ENCODE assay signal across 13 cellular contexts in the genomic region with DNA sequence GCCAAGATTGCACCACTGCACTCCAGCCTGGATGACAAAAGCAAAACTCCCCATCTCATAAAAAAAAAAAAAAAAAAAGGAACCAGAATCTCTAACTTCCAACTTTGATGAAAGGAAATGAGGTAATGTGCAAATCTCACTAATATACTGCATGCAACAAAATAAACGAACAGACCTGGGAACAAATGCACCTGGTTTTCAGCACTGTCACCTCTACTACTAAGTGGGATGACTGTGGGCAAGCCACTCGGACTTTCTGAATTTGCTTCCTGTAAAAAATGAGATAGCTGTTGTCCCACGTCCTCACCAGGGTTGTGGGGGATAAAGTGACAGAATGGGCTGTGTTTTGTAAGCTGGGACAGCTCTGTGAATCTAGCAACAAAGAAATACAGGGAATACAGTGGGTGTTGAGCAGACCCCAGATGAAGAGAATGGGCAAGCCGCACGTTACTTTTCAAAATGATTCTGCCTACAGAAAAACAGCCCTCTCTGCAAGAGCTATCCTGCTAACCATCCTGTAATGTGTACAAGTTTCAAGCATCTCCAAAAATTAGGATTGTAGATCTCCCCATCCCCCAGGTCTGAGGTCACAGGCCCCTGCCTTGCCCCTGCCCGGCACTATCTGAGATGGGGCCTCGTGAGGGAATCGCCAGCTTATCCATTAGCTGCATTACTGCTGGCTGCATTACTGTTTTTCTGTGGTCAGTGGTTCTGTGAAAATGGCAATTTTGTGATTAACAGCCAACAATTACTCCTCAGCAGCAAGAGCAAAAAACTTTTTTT.
DNase-seq lines count a peak whose midpoint lies in the region; ATAC-seq lines count a peak whose summit lies in the region.
"Had no signal": no experiment of that assay in that cellular context is flagged by ENCODE, and none has a peak within 500 bp of the region (broad histone marks: within the 10 kb centered on the region; RNA-seq: fewer than 3 reads in every experiment).

No MANE protein-coding gene starts in this region.

- no peaks in the 10 kb centered on the region for H3K9me3 ChIP-seq in NT2/D1 (ENCODE audit: insufficient read depth, low read length)
- H3K9me3 ChIP-seq: Caco-2 had no signal

- in situ Hi-C loops in ACHN (cut with HindIII; ENCODE audit: low pct_ligation_motif_present, low pct_unique_long_range_greater_than_20kb, low sequenced_read_pairs): no loop called here

- H3K4me1 Mint-ChIP-seq in T-helper 2 cell treated with Interferon-gamma antibody and Interleukin-4, amounts not matched to agents 5 μg/mL and 100 μg/mL, for 36 hours (ENCODE audit: low read depth): peaks cover 65% of the 10 kb centered on the region
- H3K4me1 Mint-ChIP-seq in activated naive CD8-positive, alpha-beta T cell treated with anti-CD3 and anti-CD28 coated beads, Interleukin-2, amount 10 ng/mL, durations not matched to agents 7 days and 5 days: peaks cover 65% of the 10 kb centered on the region
- H3K4me1 Mint-ChIP-seq in natural killer cell treated with Interleukin-12 subunit alpha and Interleukin-12 subunit beta and Interleukin-15 and Interleukin-18, amount 100 ng/mL, for 72 hours (ENCODE audit: low read depth in 2 of 2): peaks cover 59 to 64% of the 10 kb centered on the region in 2 donors

- peaks cover 33% of the 10 kb centered on the region for H3K36me3 ChIP-seq in NT2/D1 (ENCODE audit: insufficient read depth, insufficient read length, low read length)
- H3K36me3 ChIP-seq: neural progenitor cell had no signal

- H3K4me1 ChIP-seq in NT2/D1 (ENCODE audit: insufficient read depth, insufficient read length): peaks cover 32% of the 10 kb centered on the region
- H3K4me1 ChIP-seq: Caco-2 had no signal

- DNase-seq in T-helper 2 cell treated with Interferon-gamma antibody and Interleukin-4, amounts not matched to agents 5 μg/mL and 100 μg/mL, for 36 hours (ENCODE audit: low spot score): no peak
- DNase-seq in T-helper 2 cell (no peak), NT2/D1 (ENCODE audit: low read depth, low spot score) (no peak), NK-92 (lab: John Stamatoyannopoulos, UW; ENCODE audit: unreplicated experiment) (no peak), ACHN (no peak)
- DNase-seq in activated naive CD8-positive, alpha-beta T cell treated with anti-CD3 and anti-CD28 coated beads, Interleukin-2, amount 10 ng/mL, durations not matched to agents 7 days and 5 days: no peak
- DNase-seq in natural killer cell treated with Interleukin-12 subunit alpha and Interleukin-12 subunit beta and Interleukin-15 and Interleukin-18, amount 100 ng/mL, for 72 hours (ENCODE audit: low spot score): no peak
- DNase-seq: Caco-2, NCI-H2029 treated with DMSO at 0.1 percent for 48 hours, NCI-H526 had no signal

- H3K36me3 Mint-ChIP-seq in T-helper 2 cell treated with Interferon-gamma antibody and Interleukin-4, amounts not matched to agents 5 μg/mL and 100 μg/mL, for 36 hours (ENCODE audit: low read depth): peaks cover 25% of the 10 kb centered on the region
- H3K36me3 Mint-ChIP-seq in activated naive CD8-positive, alpha-beta T cell treated with anti-CD3 and anti-CD28 coated beads, Interleukin-2, amount 10 ng/mL, durations not matched to agents 7 days and 5 days: peaks cover 17% of the 10 kb centered on the region
- H3K36me3 Mint-ChIP-seq in natural killer cell treated with Interleukin-12 subunit alpha and Interleukin-12 subunit beta and Interleukin-15 and Interleukin-18, amount 100 ng/mL, for 72 hours: peaks cover 6% of the 10 kb centered on the region

- POLR2A ChIA-PET in activated naive CD8-positive, alpha-beta T cell treated with anti-CD3 and anti-CD28 coated beads, Interleukin-2, amount 10 ng/mL, durations not matched to agents 7 days and 5 days (lab: Charles Lee): interaction anchor here (0.7 to 6.6 kb wide), 5 partner anchors 11 to 122 kb away, joined by 3 to 92 read pairs (median 3); a partner anchor contains a TSS

- no peaks in the 10 kb centered on the region for H3K27me3 ChIP-seq in NT2/D1 (ENCODE audit: insufficient read depth, insufficient read length)
- H3K27me3 ChIP-seq: neural progenitor cell had no signal

- H3K27ac Mint-ChIP-seq in T-helper 2 cell treated with Interferon-gamma antibody and Interleukin-4, amounts not matched to agents 5 μg/mL and 100 μg/mL, for 36 hours: peak overlapping the region; percentile 81
- H3K27ac Mint-ChIP-seq in activated naive CD8-positive, alpha-beta T cell treated with anti-CD3 and anti-CD28 coated beads, Interleukin-2, amount 10 ng/mL, durations not matched to agents 7 days and 5 days: peak overlapping the region; percentile 95
- H3K27ac Mint-ChIP-seq in natural killer cell treated with Interleukin-12 subunit alpha and Interleukin-12 subunit beta and Interleukin-15 and Interleukin-18, amount 100 ng/mL, for 72 hours: peak overlapping the region; percentile 91 to 92
- H3K27ac Mint-ChIP-seq: neural progenitor cell had no signal

- ATAC-seq in activated naive CD8-positive, alpha-beta T cell treated with anti-CD3 and anti-CD28 coated beads, Interleukin-2, amount 10 ng/mL, durations not matched to agents 7 days and 5 days (ENCODE audit: low read depth): no peak
- no peak for ATAC-seq in natural killer cell treated with Interleukin-12 subunit alpha and Interleukin-12 subunit beta and Interleukin-15 and Interleukin-18, amount 100 ng/mL, for 72 hours
- no peak for ATAC-seq in GM21529 (IDR thresholded peaks at IDR 0.05; ENCODE audit: unreplicated experiment)
- ATAC-seq: sciatic nerve had no signal

- H3K4me3 ChIP-seq in NT2/D1 (ENCODE audit: insufficient read length, low read depth): no peak overlapping the region
- H3K4me3 ChIP-seq: neural progenitor cell had no signal

- no peaks in the 10 kb centered on the region for H3K9me3 Mint-ChIP-seq in T-helper 2 cell treated with Interferon-gamma antibody and Interleukin-4, amounts not matched to agents 5 μg/mL and 100 μg/mL, for 36 hours
- H3K9me3 Mint-ChIP-seq in activated naive CD8-positive, alpha-beta T cell treated with anti-CD3 and anti-CD28 coated beads, Interleukin-2, amount 10 ng/mL, durations not matched to agents 7 days and 5 days: no peaks in the 10 kb centered on the region
- H3K9me3 Mint-ChIP-seq in natural killer cell treated with Interleukin-12 subunit alpha and Interleukin-12 subunit beta and Interleukin-15 and Interleukin-18, amount 100 ng/mL, for 72 hours: no peaks in the 10 kb centered on the region
- H3K9me3 Mint-ChIP-seq: neural progenitor cell had no signal

- no peaks in the 10 kb centered on the region for H3K27me3 Mint-ChIP-seq in T-helper 2 cell treated with Interferon-gamma antibody and Interleukin-4, amounts not matched to agents 5 μg/mL and 100 μg/mL, for 36 hours (ENCODE audit: low read depth)
- H3K27me3 Mint-ChIP-seq in activated naive CD8-positive, alpha-beta T cell treated with anti-CD3 and anti-CD28 coated beads, Interleukin-2, amount 10 ng/mL, durations not matched to agents 7 days and 5 days: no peaks in the 10 kb centered on the region
- no peaks in the 10 kb centered on the region for H3K27me3 Mint-ChIP-seq in natural killer cell treated with Interleukin-12 subunit alpha and Interleukin-12 subunit beta and Interleukin-15 and Interleukin-18, amount 100 ng/mL, for 72 hours

- H3K4me3 Mint-ChIP-seq in T-helper 2 cell treated with Interferon-gamma antibody and Interleukin-4, amounts not matched to agents 5 μg/mL and 100 μg/mL, for 36 hours: peak overlapping the region; percentile 60
- H3K4me3 Mint-ChIP-seq in activated naive CD8-positive, alpha-beta T cell treated with anti-CD3 and anti-CD28 coated beads, Interleukin-2, amount 10 ng/mL, durations not matched to agents 7 days and 5 days: peak overlapping the region; percentile 71
- H3K4me3 Mint-ChIP-seq in natural killer cell treated with Interleukin-12 subunit alpha and Interleukin-12 subunit beta and Interleukin-15 and Interleukin-18, amount 100 ng/mL, for 72 hours: peak overlapping the region; percentile 60
- H3K4me3 Mint-ChIP-seq: neural progenitor cell had no signal

- peak overlapping the region; percentile 27 for H3K9ac ChIP-seq in NT2/D1 (ENCODE audit: insufficient read length, low read depth)
- H3K9ac ChIP-seq: neural progenitor cell had no signal
